In genomic region chr19:46785980-46786235, GRCh38 we compare ENCODE assay signal across 8 cellular contexts. TPM values are rescaled to one million over a fixed set of nuclear protein-coding genes. Genes with fewer than 3 reads are reported as not detected.
DNase-seq lines count a peak whose midpoint lies in the region; ATAC-seq and TF ChIP-seq lines count a peak whose summit lies in the region.

No MANE protein-coding gene starts in this region.

- H3K27me3 Mint-ChIP-seq in brain, result peaks cover 17% of the 10 kb centered on the region

- 50 to 57% methylated on average over 4 of the region's 4 CpGs for WGBS in mesodermal cell (ENCODE audit: insufficient coverage in 2 of 2), 2 experiments

- peak overlapping the region; percentile 85 to 95 (median 94) for H3K4me3 Mint-ChIP-seq in brain

- no peaks in the 10 kb centered on the region for H3K27me3 ChIP-seq in right atrium auricular region

- peak overlapping the region; percentile 75 to 82 for H3K27ac ChIP-seq in right atrium auricular region
- peak overlapping the region; percentile 96 for H3K27ac ChIP-seq in mesodermal cell (ENCODE audit: low read depth, low read length, severe bottlenecking)

- ATAC-seq in Right ventricle myocardium inferior, result no peak
- ATAC-seq in GM19467 (IDR thresholded peaks at IDR 0.05; ENCODE audit: unreplicated experiment), result no peak

- peaks cover 0 to 44% of the 10 kb centered on the region in 2 donors for H3K4me1 ChIP-seq in right atrium auricular region
- peaks cover 14% of the 10 kb centered on the region for H3K4me1 ChIP-seq in mesodermal cell (ENCODE audit: control insufficient read depth, insufficient read depth, low read length, poor library complexity, severe bottlenecking)

- H3K4me1 Mint-ChIP-seq in brain, result peaks cover 56% of the 10 kb centered on the region

- H3K27ac Mint-ChIP-seq in brain, result peak overlapping the region in 4 of 5 experiments; percentile 83 to 97 (median 96)

- intact Hi-C loops in Right ventricle myocardium inferior (cut with DNase I), result no loop called here

- peaks cover 37% of the 10 kb centered on the region for H3K36me3 Mint-ChIP-seq in brain

- H3K9me3 Mint-ChIP-seq in brain, result peaks cover 0 to 4% (median 0%) of the 10 kb centered on the region in 5 experiments

- H3K36me3 ChIP-seq in right atrium auricular region (peaks cover 23% of the 10 kb centered on the region), mesodermal cell (ENCODE audit: control insufficient read depth, insufficient read depth, low read length) (peaks cover 38% of the 10 kb centered on the region)

- H3K4me3 ChIP-seq in right atrium auricular region, result peak overlapping the region; percentile 59 to 60
- peak overlapping the region; percentile 93 for H3K4me3 ChIP-seq in mesodermal cell (ENCODE audit: extremely low read depth, insufficient read depth, low read length, poor library complexity, severe bottlenecking)

- no peak for TF ChIP-seq CTCF in right atrium auricular region (IDR thresholded peaks at IDR 0.05)
- no peak for TF ChIP-seq CTCF in brain (conservative IDR thresholded peaks at IDR 0.05)

- DNase-seq in right atrium auricular region (ENCODE audit: low spot score) (no peak), Right ventricle myocardium inferior (ENCODE audit: missing footprints) (no peak), Kasumi-1 (lab: John Stamatoyannopoulos, UW) (no peak), SW480 (ENCODE audit: low spot score) (no peak), NCI-H1436 treated with DMSO at 0.1 percent for 48 hours (lab: John Stamatoyannopoulos, UW) (no peak)

- H3K9me3 ChIP-seq in right atrium auricular region (no peaks in the 10 kb centered on the region), mesodermal cell (ENCODE audit: control insufficient read depth, low read length) (no peaks in the 10 kb centered on the region)

RNA-seq across cellular contexts. Expression of gene SLC1A5, which starts 2.5 kb away (rescaled TPM):
- 10 to 100 TPM; 21.2 to 42.6 TPM for total RNA-seq in right atrium auricular region
- total RNA-seq in Right ventricle myocardium inferior, result 10.1 TPM
- 175 TPM for polyA plus RNA-seq in brain (ENCODE audit: insufficient read depth, low read depth, low replicate concordance)
- polyA plus RNA-seq in mesodermal cell (2013, experiment 1 of 2), result 168 TPM
- polyA plus RNA-seq in mesodermal cell (2013, experiment 2 of 2), result 143 TPM

RNA-seq across cellular contexts. Expression of gene STRN4, which starts 39.7 kb away (rescaled TPM):
- total RNA-seq in right atrium auricular region (10 to 100 TPM; 46.6 to 65.4 TPM), Right ventricle myocardium inferior (51.4 TPM)
- 104 TPM for polyA plus RNA-seq in brain (ENCODE audit: insufficient read depth, low read depth, low replicate concordance)
- polyA plus RNA-seq in mesodermal cell (2013, experiment 1 of 2), result 82.5 TPM
- polyA plus RNA-seq in mesodermal cell (2013, experiment 2 of 2), result 68.6 TPM

RNA-seq across cellular contexts. Expression of gene FKRP, which starts 40.1 kb away (rescaled TPM):
- total RNA-seq in right atrium auricular region (10 to 100 TPM; 20.3 to 23.8 TPM), Right ventricle myocardium inferior (16.2 TPM)
- 9.0 TPM for polyA plus RNA-seq in brain (ENCODE audit: insufficient read depth, low read depth, low replicate concordance)
- 21.2 TPM for polyA plus RNA-seq in mesodermal cell (2013, experiment 1 of 2)
- polyA plus RNA-seq in mesodermal cell (2013, experiment 2 of 2), result 16.9 TPM
